ENCODE assay signal across 1 cellular context in the genomic region with DNA sequence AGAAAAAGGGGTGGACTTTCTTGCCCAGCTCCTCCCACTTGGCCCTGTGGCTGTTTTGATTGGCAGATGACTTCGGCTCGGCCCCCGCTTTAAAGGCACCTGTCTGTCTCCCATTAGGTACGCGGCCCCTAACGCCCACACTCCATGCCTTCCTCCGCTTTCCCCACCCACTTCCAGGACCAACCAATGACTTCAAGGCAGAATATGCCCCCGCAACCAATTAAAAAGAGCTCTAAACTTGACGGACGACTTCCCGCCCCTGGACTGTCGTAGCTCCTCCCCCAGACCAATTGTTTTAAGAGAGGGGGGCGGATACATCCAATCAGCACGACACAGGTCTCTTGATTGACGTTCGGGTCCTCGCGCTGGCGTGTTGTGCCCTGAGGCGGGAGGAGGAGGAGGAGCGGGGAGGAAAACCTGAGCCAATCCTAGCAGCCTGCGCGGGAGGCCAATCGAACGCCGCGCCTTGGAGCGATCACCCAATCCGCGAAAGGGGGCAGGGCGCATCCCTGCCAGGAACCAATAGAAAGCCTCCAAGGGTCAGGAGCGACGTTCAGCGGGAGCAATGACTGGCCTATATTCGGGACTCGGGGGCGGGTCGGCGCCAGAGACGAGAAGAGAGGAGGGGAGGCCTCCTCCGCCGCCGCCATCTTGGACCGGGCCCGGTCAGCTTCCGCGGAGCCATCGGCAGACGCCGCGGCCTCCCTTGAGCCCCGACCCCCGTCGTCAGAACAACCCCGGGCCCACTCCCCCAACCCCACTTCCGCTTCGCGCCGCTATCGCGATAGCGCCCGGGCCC.
TF ChIP-seq lines count a peak whose summit lies in the region.

A gene (plus strand): TSS at position 649 of the 799 bp plus-strand sequence. CDS start 5,217 bp downstream, outside the sequence.

TF ChIP-seq in GM23338, 12 proteins besides CTCF, POLR2A, EP300 and RAD21 (continued from another document):
- TF ChIP-seq CREB1 (CRISPR knock-in tag; IDR thresholded peaks at IDR 0.05; ENCODE audit: low read depth): peak; percentile 64; the same call in 1 of the 2 replicates
- TF ChIP-seq EZH2 (IDR thresholded peaks at IDR 0.05; ENCODE audit: low read depth, unreplicated experiment): no peak
